11 cellular contexts compared by ENCODE assay signal in the genomic region with DNA sequence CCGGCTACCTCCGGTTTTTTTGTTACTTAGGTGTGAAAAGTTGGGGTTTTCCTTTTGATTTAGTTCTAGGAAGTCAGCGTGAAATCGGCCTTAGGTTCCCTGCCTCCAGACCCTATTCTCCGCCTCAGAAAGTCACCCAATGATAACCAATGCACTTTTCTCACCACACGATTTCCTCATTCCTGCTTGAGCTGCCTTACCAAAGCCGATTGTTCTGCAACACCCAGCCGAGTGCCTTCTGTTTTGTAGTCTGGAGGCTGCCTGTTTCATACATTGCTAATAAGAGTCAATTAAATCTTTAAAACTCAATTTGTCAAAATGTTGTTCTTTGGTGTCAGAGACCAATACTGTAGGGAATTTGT. TPM values are rescaled to one million over a fixed set of nuclear protein-coding genes. Genes with fewer than 3 reads are reported as not detected.
DNase-seq lines count a peak whose midpoint lies in the region; ATAC-seq and TF ChIP-seq lines count a peak whose summit lies in the region.
"Had no signal": no experiment of that assay in that cellular context is flagged by ENCODE, and none has a peak within 500 bp of the region (broad histone marks: within the 10 kb centered on the region; RNA-seq: fewer than 3 reads in every experiment).

No MANE protein-coding gene starts in this region.

- intact Hi-C loops in heart right ventricle (cut with DNase I) = no loop called here
- intact Hi-C loops in right cardiac atrium (cut with DNase I) = no loop called here
- intact Hi-C loops in upper lobe of right lung (cut with DNase I) = no loop called here

- H3K36me3 Mint-ChIP-seq in T-helper 17 cell (ENCODE audit: low read depth) = peaks cover 2% of the 10 kb centered on the region

- TF ChIP-seq CTCF in heart right ventricle (IDR thresholded peaks at IDR 0.05) (no peak), upper lobe of right lung (IDR thresholded peaks at IDR 0.05) (no peak)

- H3K27ac ChIP-seq in heart right ventricle (peak overlapping the region in 5 of 10 donors; percentile 16 to 93 (median 86)), right cardiac atrium (ENCODE audit: low read length) (no peak overlapping the region), upper lobe of right lung (no peak overlapping the region)
- H3K27ac ChIP-seq: thyroid gland, WERI-Rb-1 had no signal

- H3K9me3 ChIP-seq in heart right ventricle (no peaks in the 10 kb centered on the region), right cardiac atrium (ENCODE audit: control insufficient read depth, low read length) (no peaks in the 10 kb centered on the region), T-helper 17 cell (ENCODE audit: control insufficient read depth, low read length, poor library complexity, severe bottlenecking) (no peaks in the 10 kb centered on the region), upper lobe of right lung (no peaks in the 10 kb centered on the region)
- H3K9me3 ChIP-seq: thyroid gland had no signal

- DNase-seq in heart right ventricle (no peak), right cardiac atrium (no peak), T-helper 17 cell (no peak), islet precursor cell (peak; percentile 26), upper lobe of right lung (no peak), NCI-H2171 treated with DMSO at 0.1 percent for 48 hours (lab: John Stamatoyannopoulos, UW) (no peak)
- no peak for DNase-seq in stimulated activated CD4-positive, alpha-beta T cell treated with anti-CD3 and anti-CD28 coated beads, Interleukin-2, amount 100 ng/mL, for 24 hours
- DNase-seq: DMS53, WERI-Rb-1 had no signal

- H3K36me3 ChIP-seq in heart right ventricle = no peaks in the 10 kb centered on the region
- no peaks in the 10 kb centered on the region for H3K36me3 ChIP-seq in upper lobe of right lung
- H3K36me3 ChIP-seq: thyroid gland had no signal

- H3K4me3 ChIP-seq in heart right ventricle (peak overlapping the region in 6 of 10 donors; percentile 5 to 67 (median 41)), right cardiac atrium (ENCODE audit: low read length) (no peak overlapping the region), upper lobe of right lung (peak overlapping the region; percentile 29)

- H3K4me1 ChIP-seq in heart right ventricle (peaks cover 4 to 40% (median 19%) of the 10 kb centered on the region in 9 donors), right cardiac atrium (ENCODE audit: control insufficient read depth, insufficient read depth, low read length) (peaks cover 3% of the 10 kb centered on the region), upper lobe of right lung (peaks cover 5% of the 10 kb centered on the region)

- ATAC-seq in heart right ventricle = no peak
- no peak for ATAC-seq in right cardiac atrium
- no peak for ATAC-seq in T-helper 17 cell
- no peak for ATAC-seq in upper lobe of right lung
- no peak for ATAC-seq in GM21526 (IDR thresholded peaks at IDR 0.05; ENCODE audit: low FRiP score, unreplicated experiment)

- peaks cover 0 to 7% (median 0%) of the 10 kb centered on the region in 7 donors for H3K27me3 ChIP-seq in heart right ventricle
- H3K27me3 ChIP-seq in right cardiac atrium (ENCODE audit: control insufficient read depth, insufficient read depth) = no peaks in the 10 kb centered on the region
- no peaks in the 10 kb centered on the region for H3K27me3 ChIP-seq in upper lobe of right lung
- H3K27me3 ChIP-seq: thyroid gland had no signal

- peak overlapping the region; percentile 93 for H3K4me3 Mint-ChIP-seq in T-helper 17 cell

- peak overlapping the region; percentile 82 for H3K27ac Mint-ChIP-seq in T-helper 17 cell

- H3K4me1 Mint-ChIP-seq in T-helper 17 cell = peaks cover 21% of the 10 kb centered on the region

- H3K27me3 Mint-ChIP-seq in T-helper 17 cell = peaks cover 13% of the 10 kb centered on the region

- WGBS in heart right ventricle, 2 donors = 55 to 57% methylated on average over 8 of the region's 8 CpGs
- WGBS in right cardiac atrium = 57% methylated on average over 8 of the region's 8 CpGs

RNA-seq across cellular contexts. Expression of a gene that starts 39.7 kb away (rescaled TPM):
- total RNA-seq in heart right ventricle (10 to 100 TPM; 14.2 to 30.1 (median 19.4) TPM), right cardiac atrium (10 to 100 TPM in 1 of 4 donors, 1 to 10 TPM in 3; 5.0 to 11.0 (median 8.5) TPM), T-helper 17 cell (under 1 TPM in 1 of 2 donors, not detected in 1; 0.12 TPM), upper lobe of right lung (not detected)
- polyA plus RNA-seq in heart right ventricle (1 to 10 TPM; 4.0 to 4.3 TPM), right cardiac atrium (5.7 TPM)
